ENCODE assay signal across 23 cellular contexts in the genomic region with DNA sequence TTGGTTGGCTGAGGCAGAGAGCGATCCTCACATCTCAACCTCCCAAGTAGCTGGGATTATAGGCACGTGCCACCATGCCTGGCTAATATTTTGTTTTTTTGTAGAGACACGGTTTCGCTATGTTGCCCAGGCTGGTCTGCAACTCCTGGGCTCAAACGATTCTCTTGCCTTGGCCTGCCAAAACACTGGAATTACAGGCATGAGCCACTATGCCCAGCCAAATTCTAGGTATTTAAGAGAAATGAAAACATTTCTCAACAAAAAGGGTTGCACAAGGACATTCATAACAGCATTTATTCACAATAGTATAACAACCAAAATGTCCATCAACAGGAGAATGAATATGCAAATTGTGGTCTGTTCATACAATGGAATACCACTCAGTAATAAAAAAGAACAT. TPM values are rescaled to one million over a fixed set of nuclear protein-coding genes. Genes with fewer than 3 reads are reported as not detected.
DNase-seq lines count a peak whose midpoint lies in the region; ATAC-seq and TF ChIP-seq lines count a peak whose summit lies in the region.
"Had no signal": no experiment of that assay in that cellular context is flagged by ENCODE, and none has a peak within 500 bp of the region (broad histone marks: within the 10 kb centered on the region; RNA-seq: fewer than 3 reads in every experiment).

No MANE protein-coding gene starts in this region.

- intact Hi-C loops in ascending aorta (cut with DNase I) = no loop called here
- intact Hi-C loops in tibial artery (cut with DNase I; ENCODE audit: low total_unique reads) = no loop called here

- DNase-seq in GM04503 (ENCODE audit: low read depth) (peak; percentile 37), ascending aorta (ENCODE audit: low spot score in 2 of 2) (no peak), left lobe of liver (ENCODE audit: low spot score) (no peak), tibial artery (no peak)
- DNase-seq: COR-L47, DMS 273 treated with DMSO at 0.1 percent for 48 hours, DND-41, HFFc6, MV-4-11, NCI-H1417, NCI-H187, NCI-H2107, NCI-H2227 treated with DMSO at 0.1 percent for 48 hours, NCI-H510A treated with DMSO at 0.1 percent for 48 hours, NCI-H774 had no signal

- peak; percentile 50 for ATAC-seq in left lobe of liver
- ATAC-seq in GM21786 (IDR thresholded peaks at IDR 0.05; ENCODE audit: unreplicated experiment) = no peak
- no peak for ATAC-seq in GM18858 (IDR thresholded peaks at IDR 0.05; ENCODE audit: unreplicated experiment)
- ATAC-seq in HG03196 (IDR thresholded peaks at IDR 0.05; ENCODE audit: unreplicated experiment) = no peak
- ATAC-seq: Right ventricle myocardium inferior had no signal

- H3K27ac ChIP-seq in ascending aorta (peak overlapping the region; percentile 22 to 36), tibial artery (peak overlapping the region; percentile 61)
- H3K27ac ChIP-seq: KMS-11 had no signal

- H3K9me3 ChIP-seq in ascending aorta (no peaks in the 10 kb centered on the region), tibial artery (no peaks in the 10 kb centered on the region)

- H3K27me3 ChIP-seq in ascending aorta = no peaks in the 10 kb centered on the region
- H3K27me3 ChIP-seq in tibial artery = no peaks in the 10 kb centered on the region

- TF ChIP-seq CTCF in ascending aorta (IDR thresholded peaks at IDR 0.05) (no peak), tibial artery (IDR thresholded peaks at IDR 0.05) (no peak)

- H3K4me3 ChIP-seq in ascending aorta (no peak overlapping the region), tibial artery (no peak overlapping the region)

- peaks cover 0 to 5% of the 10 kb centered on the region in 2 donors for H3K4me1 ChIP-seq in ascending aorta
- H3K4me1 ChIP-seq in tibial artery = peaks cover 0 to 24% (median 4%) of the 10 kb centered on the region in 4 donors

- H3K36me3 ChIP-seq in ascending aorta = peaks cover 15 to 31% of the 10 kb centered on the region in 2 donors
- H3K36me3 ChIP-seq in tibial artery = peaks cover 13 to 74% (median 16%) of the 10 kb centered on the region in 3 donors

RNA-seq across cellular contexts. Expression of a gene that starts 31.7 kb away (rescaled TPM):
- total RNA-seq in ascending aorta (50.6 TPM), left lobe of liver (15.1 TPM)

RNA-seq across cellular contexts. Expression of a gene that starts 57.5 kb away (rescaled TPM):
- total RNA-seq in ascending aorta (not detected), left lobe of liver (not detected)
- total RNA-seq: B cell, HFFc6, OCI-LY7, Right ventricle myocardium inferior, SK-MEL-5 had no signal
